In the genomic region with DNA sequence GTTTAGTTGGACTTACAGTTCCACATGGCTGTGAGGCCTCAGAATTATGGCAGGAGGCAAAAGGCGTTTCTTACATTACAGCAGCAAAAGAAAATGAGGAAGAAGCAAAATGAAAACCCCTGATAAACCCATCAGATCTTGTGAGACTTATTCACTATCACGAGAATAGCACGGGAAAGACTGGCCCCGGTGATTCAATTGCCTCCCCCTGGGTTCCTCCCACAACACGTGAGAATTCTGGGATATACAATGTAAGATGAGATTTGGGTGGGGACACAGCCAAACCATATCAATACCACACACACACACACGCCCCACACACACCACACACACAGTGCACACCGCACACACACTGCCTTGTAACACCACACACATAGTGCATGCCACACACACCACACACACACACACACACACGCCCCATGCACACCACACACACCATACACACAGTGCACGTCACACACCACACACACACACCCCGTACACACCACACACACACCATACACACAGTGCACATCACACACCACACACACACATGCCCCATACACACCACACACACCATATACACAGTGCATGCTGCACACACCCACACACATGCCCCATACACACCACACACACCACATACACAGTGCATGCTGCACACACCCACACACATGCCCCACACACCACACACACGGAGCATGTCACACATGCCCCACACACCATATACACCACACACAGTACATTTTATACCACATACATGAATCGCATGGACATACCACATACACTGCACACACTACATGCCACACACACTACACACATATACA, we compare ENCODE assay signal across 20 cellular contexts.
"Had no signal": no experiment of that assay in that cellular context is flagged by ENCODE, and none has a peak within 500 bp of the region (broad histone marks: within the 10 kb centered on the region; RNA-seq: fewer than 3 reads in every experiment).

No MANE protein-coding gene starts in this region.

- H3K36me3 Mint-ChIP-seq: activated naive CD4-positive, alpha-beta T cell treated with anti-CD3 and anti-CD28 coated beads, Interleukin-2, amount 50 U/mL, for 24 hours; immature natural killer cell; natural killer cell had no signal

- H3K4me3 Mint-ChIP-seq: activated CD4-positive, alpha-beta memory T cell treated with anti-CD3 and anti-CD28 coated beads, Interleukin-2, amount 10 ng/mL, durations not matched to agents 7 days and 5 days; activated naive CD4-positive, alpha-beta T cell treated with anti-CD3 and anti-CD28 coated beads, Interleukin-2, amount 50 U/mL, for 24 hours; activated T-cell treated with anti-CD3 and anti-CD28 coated beads, Interleukin-2, amount 50 U/mL, for 4 hours; brain; central memory CD8-positive, alpha-beta T cell; effector memory CD8-positive, alpha-beta T cell; immature natural killer cell; natural killer cell; stimulated activated naive CD8-positive, alpha-beta T cell treated with anti-CD3 and anti-CD28 coated beads, Interleukin-15, amount 100 ng/mL, for 72 hours; T-helper 17 cell had no signal

- ATAC-seq: activated T-cell treated with anti-CD3 and anti-CD28 coated beads, Interleukin-2, amount 50 U/mL, for 4 hours; effector memory CD8-positive, alpha-beta T cell; left colon; T-helper 17 cell had no signal

- DNase-seq: activated CD4-positive, alpha-beta memory T cell treated with anti-CD3 and anti-CD28 coated beads, Interleukin-2, amount 10 ng/mL, durations not matched to agents 7 days and 5 days; activated CD4-positive, alpha-beta T cell treated with anti-CD3 and anti-CD28 coated beads for 4 hours; activated effector memory CD4-positive, alpha-beta T cell treated with Interleukin-2 at 50 U/mL for 16 hours; activated T-cell treated with anti-CD3 and anti-CD28 coated beads, Interleukin-2, amount 50 U/mL, for 4 hours; effector memory CD8-positive, alpha-beta T cell; heart left ventricle; immature natural killer cell; left colon; mammary epithelial cell; natural killer cell; nucleus accumbens; stimulated activated naive CD8-positive, alpha-beta T cell treated with anti-CD3 and anti-CD28 coated beads, Interleukin-15, amount 100 ng/mL, for 72 hours; T-helper 17 cell; testis; WERI-Rb-1 had no signal

- H3K4me1 Mint-ChIP-seq: activated CD4-positive, alpha-beta memory T cell treated with anti-CD3 and anti-CD28 coated beads, Interleukin-2, amount 10 ng/mL, durations not matched to agents 7 days and 5 days; activated naive CD4-positive, alpha-beta T cell treated with anti-CD3 and anti-CD28 coated beads, Interleukin-2, amount 50 U/mL, for 24 hours; central memory CD8-positive, alpha-beta T cell; immature natural killer cell; natural killer cell; stimulated activated naive CD8-positive, alpha-beta T cell treated with anti-CD3 and anti-CD28 coated beads, Interleukin-15, amount 100 ng/mL, for 72 hours; T-helper 17 cell had no signal

- H3K27me3 ChIP-seq: testis had no signal

- H3K27ac Mint-ChIP-seq: activated CD4-positive, alpha-beta memory T cell treated with anti-CD3 and anti-CD28 coated beads, Interleukin-2, amount 10 ng/mL, durations not matched to agents 7 days and 5 days; activated naive CD4-positive, alpha-beta T cell treated with anti-CD3 and anti-CD28 coated beads, Interleukin-2, amount 50 U/mL, for 24 hours; effector memory CD8-positive, alpha-beta T cell; immature natural killer cell; natural killer cell; progenitor cell of endocrine pancreas; stimulated activated naive CD8-positive, alpha-beta T cell treated with anti-CD3 and anti-CD28 coated beads, Interleukin-15, amount 100 ng/mL, for 72 hours; T-helper 17 cell had no signal

- H3K27me3 Mint-ChIP-seq: activated CD4-positive, alpha-beta memory T cell treated with anti-CD3 and anti-CD28 coated beads, Interleukin-2, amount 10 ng/mL, durations not matched to agents 7 days and 5 days; activated naive CD4-positive, alpha-beta T cell treated with anti-CD3 and anti-CD28 coated beads, Interleukin-2, amount 50 U/mL, for 24 hours; brain; stimulated activated naive CD8-positive, alpha-beta T cell treated with anti-CD3 and anti-CD28 coated beads, Interleukin-15, amount 100 ng/mL, for 72 hours had no signal

- H3K4me1 ChIP-seq: heart left ventricle had no signal

- H3K9me3 Mint-ChIP-seq: activated CD4-positive, alpha-beta memory T cell treated with anti-CD3 and anti-CD28 coated beads, Interleukin-2, amount 10 ng/mL, durations not matched to agents 7 days and 5 days; activated naive CD4-positive, alpha-beta T cell treated with anti-CD3 and anti-CD28 coated beads, Interleukin-2, amount 50 U/mL, for 24 hours; central memory CD8-positive, alpha-beta T cell; natural killer cell had no signal

- FAIRE-seq: frontal cortex had no signal

- H3K36me3 ChIP-seq: heart left ventricle, WERI-Rb-1 had no signal

- H3K4me3 ChIP-seq: heart left ventricle, testis had no signal

- H3K9me3 ChIP-seq: testis had no signal

- H3K27ac ChIP-seq: heart left ventricle, testis, WERI-Rb-1 had no signal
